Comparison of ENCODE assay signal across 1 cellular context in genomic region chr18:55892862-55893808, GRCh38.
TF ChIP-seq lines count a peak whose summit lies in the region.
"Not testable (repeated sequence)": the region's sequence is repeated elsewhere in the genome, so short reads cannot be mapped to it uniquely, and the experiment has no call there.

No MANE protein-coding gene starts in this region.

TF ChIP-seq in K562, 482 proteins besides CTCF, POLR2A, EP300 and RAD21 (continued from another document):
- TF ChIP-seq NONO (IDR thresholded peaks at IDR 0.05; ENCODE audit: low read depth in 2 of 2, low read length in 1 of 2) (0 out of 4 replicates have a peak, but pooled peaks of 1 of the 2 experiments have one; percentile 53), NR2C1 (tag; IDR thresholded peaks at IDR 0.05) (peak; percentile 15; the same call in 1 of the 2 replicates), ATF3 (IDR thresholded peaks at IDR 0.05) (peak; percentile 22; the same call in 1 of the 2 replicates), YY1 (IDR thresholded peaks at IDR 0.05; ENCODE audit: borderline replicate concordance in 1 of 3, control insufficient read depth in 1 of 3, extremely low read depth in 1 of 3, insufficient read depth in 3 of 3, insufficient read length in 1 of 3, insufficient replicate concordance in 2 of 3, low read depth in 1 of 3, low read length in 2 of 3) (peak in 1 of 3 experiments; percentile 14), FOXK2 (conservative IDR thresholded peaks at IDR 0.05 in 1 of 2, IDR thresholded peaks at IDR 0.05 in 1 of 2; ENCODE audit: low read depth in 2 of 2) (peak; percentile 65 to 80; a peak in 3 of 4 replicates), TRIM24 (IDR thresholded peaks at IDR 0.05) (peak in 1 of 2 experiments; percentile 25; a peak in 1 of 4 replicates), SUPT5H (IDR thresholded peaks at IDR 0.05) (peak; percentile 60; the same call in 1 of the 2 replicates), NFATC3 (IDR thresholded peaks at IDR 0.05) (0 out of 2 replicates have a peak, but pooled peaks have one; percentile 42), TAF7 (tag; IDR thresholded peaks at IDR 0.05) (peak; percentile 82), SMAD4 (CRISPR knock-in tag; conservative IDR thresholded peaks at IDR 0.05) (peak; percentile 36; the same call in 1 of the 2 replicates), RB1 (IDR thresholded peaks at IDR 0.05; ENCODE audit: low read depth) (0 out of 2 replicates have a peak, but pooled peaks have one; percentile 14), NRF1 (conservative IDR thresholded peaks at IDR 0.05 in 1 of 2, IDR thresholded peaks at IDR 0.05 in 1 of 2) (peak; percentile 35 to 45; a peak in 2 of 4 replicates), MGA (IDR thresholded peaks at IDR 0.05) (0 out of 2 replicates have a peak, but pooled peaks have one; percentile 19), NFRKB (IDR thresholded peaks at IDR 0.05; ENCODE audit: low read depth) (peak; percentile 91), FOXA3 (CRISPR knock-in tag; conservative IDR thresholded peaks at IDR 0.05 in 1 of 2, IDR thresholded peaks at IDR 0.05 in 1 of 2) (peak in 1 of 2 experiments; percentile 73; a peak in 1 of 4 replicates), L3MBTL2 (IDR thresholded peaks at IDR 0.05) (peak; percentile 10; the same call in 1 of the 2 replicates), HDAC1 (IDR thresholded peaks at IDR 0.05) (0 out of 4 replicates have a peak, but pooled peaks of 1 of the 2 experiments have one; percentile 22), SOX6 (IDR thresholded peaks at IDR 0.05) (0 out of 2 replicates have a peak, but pooled peaks have one; percentile 21), BRD9 (IDR thresholded peaks at IDR 0.05; ENCODE audit: low read depth, partially characterized antibody) (peak; percentile 36)
- not testable (repeated sequence) for TF ChIP-seq NR2C1 (IDR thresholded peaks at IDR 0.05); ATF3 (CRISPR knock-in tag; conservative IDR thresholded peaks at IDR 0.05)
